1 cellular context compared by ENCODE assay signal in genomic region chr6:701696-702479, GRCh38.
TF ChIP-seq lines count a peak whose summit lies in the region.

No MANE protein-coding gene starts in this region.

TF ChIP-seq in GM23338, 12 proteins besides CTCF, POLR2A, EP300 and RAD21 (continued from another document):
- TF ChIP-seq, protein P1, sequence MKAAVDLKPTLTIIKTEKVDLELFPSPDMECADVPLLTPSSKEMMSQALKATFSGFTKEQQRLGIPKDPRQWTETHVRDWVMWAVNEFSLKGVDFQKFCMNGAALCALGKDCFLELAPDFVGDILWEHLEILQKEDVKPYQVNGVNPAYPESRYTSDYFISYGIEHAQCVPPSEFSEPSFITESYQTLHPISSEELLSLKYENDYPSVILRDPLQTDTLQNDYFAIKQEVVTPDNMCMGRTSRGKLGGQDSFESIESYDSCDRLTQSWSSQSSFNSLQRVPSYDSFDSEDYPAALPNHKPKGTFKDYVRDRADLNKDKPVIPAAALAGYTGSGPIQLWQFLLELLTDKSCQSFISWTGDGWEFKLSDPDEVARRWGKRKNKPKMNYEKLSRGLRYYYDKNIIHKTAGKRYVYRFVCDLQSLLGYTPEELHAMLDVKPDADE (IDR thresholded peaks at IDR 0.05): no peak
